Comparison of ENCODE assay signal across 9 cellular contexts in genomic region chr5:147223951-147224791, GRCh38. TPM values are rescaled to one million over a fixed set of nuclear protein-coding genes. Genes with fewer than 3 reads are reported as not detected.
DNase-seq lines count a peak whose midpoint lies in the region; ATAC-seq, FAIRE-seq and TF ChIP-seq lines count a peak whose summit lies in the region.
"Had no signal": no experiment of that assay in that cellular context is flagged by ENCODE, and none has a peak within 500 bp of the region (broad histone marks: within the 10 kb centered on the region; RNA-seq: fewer than 3 reads in every experiment).

No MANE protein-coding gene starts in this region.

- DNase-seq in DMS53 (lab: John Stamatoyannopoulos, UW), result peak; percentile 69
- peak; percentile 70 for DNase-seq in H7
- peak; percentile 40 for DNase-seq in NCI-H446 treated with DMSO at 0.1 percent for 48 hours (lab: John Stamatoyannopoulos, UW)
- DNase-seq in cardiac fibroblast (ENCODE audit: low read depth in 2 of 2), result peak; percentile 69 to 76
- DNase-seq in right lobe of liver, result no peak
- DNase-seq in GM19238 (ENCODE audit: insufficient read length, low spot score), result no peak
- DNase-seq in GM12892 (ENCODE audit: insufficient read length), result no peak

- H3K27ac ChIP-seq in right lobe of liver, result no peak overlapping the region
- H3K27ac ChIP-seq: SK-N-MC had no signal

- no peak overlapping the region for H3K4me3 ChIP-seq in H7 (ENCODE audit: insufficient read depth, low read depth, low read length)
- H3K4me3 ChIP-seq in cardiac fibroblast (replicated peaks in 1 of 2; ENCODE audit: low read depth in 2 of 2, low read length in 2 of 2), result no peak overlapping the region
- H3K4me3 ChIP-seq in right lobe of liver, result no peak overlapping the region
- H3K4me3 ChIP-seq: SK-N-MC had no signal

- H3K27me3 ChIP-seq in H7 (ENCODE audit: control insufficient read depth, insufficient read depth, low read length) (no peaks in the 10 kb centered on the region), right lobe of liver (no peaks in the 10 kb centered on the region)

- TF ChIP-seq POLR2A in right lobe of liver (IDR thresholded peaks at IDR 0.05) (no peak), GM12892 (IDR thresholded peaks at IDR 0.05; ENCODE audit: low read depth, low read length) (no peak)

- intact Hi-C loops in right lobe of liver (cut with DNase I), result no loop called here

- FAIRE-seq in GM12892 (lab: Jason Lieb, UNC), result no peak

- H3K9me3 ChIP-seq in right lobe of liver, result no peaks in the 10 kb centered on the region

- H3K4me1 ChIP-seq in right lobe of liver, result no peaks in the 10 kb centered on the region

- H3K36me3 ChIP-seq in H7 (replicated peaks; ENCODE audit: control insufficient read depth, insufficient read depth, low read length) (no peaks in the 10 kb centered on the region), right lobe of liver (no peaks in the 10 kb centered on the region)

- TF ChIP-seq CTCF in cardiac fibroblast (IDR thresholded peaks at IDR 0.05; ENCODE audit: low read depth, low read length) (peak; percentile 70), right lobe of liver (IDR thresholded peaks at IDR 0.05) (peak; percentile 30 to 50 (median 38))

- WGBS in right lobe of liver (ENCODE audit: insufficient coverage, low coverage, low lambda C conversion rate, missing lambda C conversion rate), result 46% methylated on average over 3 of the region's 3 CpGs

- ATAC-seq in right lobe of liver (peak in 2 of 4 donors; percentile 51 to 60), HG03280 (IDR thresholded peaks at IDR 0.05; ENCODE audit: unreplicated experiment) (no peak)

RNA-seq across cellular contexts. Expression of gene STK32A, which starts 10.7 kb away (rescaled TPM):
- 0.35 and 0.78 TPM in 2 replicates for total RNA-seq in H7 (2014; rRNA removed; shearing (Covaris generic))
- total RNA-seq in right lobe of liver, result under 1 TPM in 3 of 6 experiments, not detected in 3; 0.05 to 0.42 (median 0.15) TPM
- polyA plus RNA-seq in GM12892 (2012; ENCODE audit: missing spikeins), result not detected

Comparison
In these comparisons a context has a peak if more than half of its experiments do, and no peak if none do; other contexts are left out.
1. DNase-seq: peak in DMS53 (single experiment), H7 (single experiment), NCI-H446 treated with DMSO at 0.1 percent for 48 hours (single experiment) and cardiac fibroblast (2 of 2); none in right lobe of liver (0 of 3), GM19238 (single experiment) and GM12892 (single experiment).